ENCODE assay signal across 15 cellular contexts in genomic region chr10:49611815-49612512, GRCh38. TPM values are rescaled to one million over a fixed set of nuclear protein-coding genes. Genes with fewer than 3 reads are reported as not detected.
DNase-seq lines count a peak whose midpoint lies in the region; ATAC-seq and TF ChIP-seq lines count a peak whose summit lies in the region.
"Had no signal": no experiment of that assay in that cellular context is flagged by ENCODE, and none has a peak within 500 bp of the region (broad histone marks: within the 10 kb centered on the region; RNA-seq: fewer than 3 reads in every experiment).

No MANE protein-coding gene starts in this region.

- no peak for TF ChIP-seq CTCF in H9 (conservative IDR thresholded peaks at IDR 0.05)
- TF ChIP-seq CTCF in endodermal cell (conservative IDR thresholded peaks at IDR 0.05) = no peak
- no peak for TF ChIP-seq CTCF in parathyroid adenoma (IDR thresholded peaks at IDR 0.05)
- no peak for TF ChIP-seq CTCF in vagina (IDR thresholded peaks at IDR 0.05)

- intact Hi-C loops in vagina (cut with DNase I) = no loop called here

- H3K27ac Mint-ChIP-seq in H9 = peak overlapping the region in 1 of 3 experiments; percentile 27; a peak in 1 of 7 replicates
- no peak overlapping the region for H3K27ac Mint-ChIP-seq in endodermal cell

- H2BK15ac ChIP-seq in H9 (ENCODE audit: low read depth, low read length) = no peak overlapping the region

- no peak overlapping the region for H3K14ac ChIP-seq in H9 (ENCODE audit: insufficient read depth, low read length)

- H3K4me2 ChIP-seq in H9 (ENCODE audit: insufficient read depth, insufficient read length, low read length) (peak overlapping the region; percentile 34), parathyroid adenoma (ENCODE audit: low read length) (no peak overlapping the region)

- no peak for TF ChIP-seq POLR2A in vagina (IDR thresholded peaks at IDR 0.05)

- no peak overlapping the region for H4K91ac ChIP-seq in H9 (ENCODE audit: insufficient read length, low read depth, low read length)

- H3K4me3 ChIP-seq in endodermal cell (ENCODE audit: low read length) = no peak overlapping the region
- H3K4me3 ChIP-seq in parathyroid adenoma (ENCODE audit: low read depth, low read length) = no peak overlapping the region
- H3K4me3 ChIP-seq in vagina = no peak overlapping the region
- H3K4me3 ChIP-seq: left ventricle myocardium inferior had no signal

- in situ Hi-C loops in G401 (cut with HindIII; ENCODE audit: low sequenced_read_pairs) = no loop called here

- H2BK20ac ChIP-seq in H9 (ENCODE audit: low read depth, low read length, poor library complexity, severe bottlenecking) = no peak overlapping the region

- H3K4me3 Mint-ChIP-seq in H9 = peak overlapping the region in 1 of 2 experiments; percentile 75; a peak in 3 of 5 replicates
- no peak overlapping the region for H3K4me3 Mint-ChIP-seq in endodermal cell

- peaks cover 2% of the 10 kb centered on the region for H4K20me1 ChIP-seq in H9 (ENCODE audit: control insufficient read depth, insufficient read depth, insufficient read length)

- no peak overlapping the region for H3K9ac ChIP-seq in H9 (ENCODE audit: extremely low read depth, insufficient read length, low read length)
- H3K9ac ChIP-seq in endodermal cell (ENCODE audit: extremely low read depth, low read length, poor library complexity, severe bottlenecking) = no peak overlapping the region
- H3K9ac ChIP-seq in parathyroid adenoma = no peak overlapping the region

- H3K23ac ChIP-seq in H9 (ENCODE audit: insufficient read length, low read depth, low read length) = no peak overlapping the region

- no peak overlapping the region for H2BK120ac ChIP-seq in H9 (ENCODE audit: low read depth, low read length, poor library complexity, severe bottlenecking)

- no peak overlapping the region for H3K18ac ChIP-seq in H9 (ENCODE audit: insufficient read length, low read depth, low read length)

- H2BK12ac ChIP-seq in H9 (ENCODE audit: insufficient read length, low read depth, low read length) = no peak overlapping the region

- H3K9me3 Mint-ChIP-seq in H9 (peaks cover 2 to 12% of the 10 kb centered on the region in 2 experiments; a peak in 3 of 5 replicates), endodermal cell (peaks cover 16% of the 10 kb centered on the region)

- H2AFZ ChIP-seq in H9 (ENCODE audit: low read length) = no peak overlapping the region
- H2AFZ ChIP-seq in parathyroid adenoma = peak overlapping the region; percentile 60

- no peak overlapping the region for H3K56ac ChIP-seq in H9 (ENCODE audit: insufficient read length, low read depth, low read length)

- H3K27me3 ChIP-seq in H9 (ENCODE audit: insufficient read depth, low read length) (peaks cover 83% of the 10 kb centered on the region), endodermal cell (ENCODE audit: control insufficient read depth, insufficient read depth, low read length, poor library complexity, severe bottlenecking) (peaks cover 99% of the 10 kb centered on the region), parathyroid adenoma (ENCODE audit: control insufficient read depth, insufficient read depth, low read length) (peaks cover 14% of the 10 kb centered on the region), vagina (peaks cover 12% of the 10 kb centered on the region)

- H3K36me3 ChIP-seq in endodermal cell (ENCODE audit: control insufficient read depth, insufficient read depth, low read length) (no peaks in the 10 kb centered on the region), parathyroid adenoma (ENCODE audit: control insufficient read depth, insufficient read depth, low read length) (no peaks in the 10 kb centered on the region), vagina (no peaks in the 10 kb centered on the region)
- H3K36me3 ChIP-seq: BE2C, left ventricle myocardium inferior had no signal

- H3K27me3 Mint-ChIP-seq in H9 (ENCODE audit: low read depth) (peaks cover 99% of the 10 kb centered on the region), endodermal cell (ENCODE audit: insufficient read depth) (peaks cover 98% of the 10 kb centered on the region)

- H3K4me1 ChIP-seq in H9 (ENCODE audit: insufficient read depth, low read length) (no peaks in the 10 kb centered on the region; the same call in 1 of the 2 replicates), endodermal cell (ENCODE audit: control insufficient read depth, insufficient read depth, low read length) (no peaks in the 10 kb centered on the region), parathyroid adenoma (peaks cover 14% of the 10 kb centered on the region), vagina (peaks cover 34% of the 10 kb centered on the region)

- DNase-seq in G401 (ENCODE audit: low spot score) (peak; percentile 11), H9 (peak; percentile 37), endodermal cell (peak; percentile 59), NAMALWA (ENCODE audit: low spot score) (no peak), vagina (ENCODE audit: extremely low spot score in 2 of 2) (no peak)
- DNase-seq: BE2C; central memory CD4-positive, alpha-beta T cell; left ventricle myocardium inferior; NCI-H524 treated with DMSO at 0.1 percent for 48 hours; substantia nigra had no signal

- H3K9me3 ChIP-seq in H9 (ENCODE audit: control insufficient read depth, low read depth, low read length) (no peaks in the 10 kb centered on the region), endodermal cell (ENCODE audit: control insufficient read depth, low read length) (no peaks in the 10 kb centered on the region), parathyroid adenoma (ENCODE audit: control insufficient read depth, low read length) (no peaks in the 10 kb centered on the region), vagina (no peaks in the 10 kb centered on the region)
- H3K9me3 ChIP-seq: BE2C, left ventricle myocardium inferior had no signal

- no peak overlapping the region for H3T11ph ChIP-seq in H9 (ENCODE audit: low read length)

- H3K79me1 ChIP-seq in H9 (ENCODE audit: insufficient read depth, low read depth, low read length, poor library complexity, severe bottlenecking) = no peaks in the 10 kb centered on the region

- H2AK5ac ChIP-seq in H9 (ENCODE audit: insufficient read length, low read length) = no peak overlapping the region

- no peak overlapping the region for H3K4ac ChIP-seq in H9 (ENCODE audit: low read depth, low read length)

- H3K27ac ChIP-seq in H9 (ENCODE audit: insufficient read length, low read depth, low read length) = no peak overlapping the region
- H3K27ac ChIP-seq in endodermal cell (ENCODE audit: low read depth, low read length) = no peak overlapping the region
- H3K27ac ChIP-seq in parathyroid adenoma = no peak overlapping the region
- H3K27ac ChIP-seq in vagina = no peak overlapping the region
- H3K27ac ChIP-seq: left ventricle myocardium inferior had no signal

- H4K8ac ChIP-seq in H9 (replicated peaks; ENCODE audit: insufficient read length, low read depth, low read length) = no peak overlapping the region

- H3K23me2 ChIP-seq in H9 (ENCODE audit: insufficient read length, low read depth, low read length, poor library complexity, severe bottlenecking) = peaks cover 25% of the 10 kb centered on the region

- H3K36me3 Mint-ChIP-seq in H9 (ENCODE audit: insufficient read depth in 1 of 3, low read depth in 3 of 3) (no peaks in the 10 kb centered on the region; a peak in 1 of 7 replicates), endodermal cell (ENCODE audit: low read depth) (peaks cover 3% of the 10 kb centered on the region)

- H3K4me1 Mint-ChIP-seq in H9 (peaks cover 32 to 52% of the 10 kb centered on the region in 2 experiments), endodermal cell (peaks cover 14% of the 10 kb centered on the region)

- no CpG with 5 or more reads among the region's 53 CpGs for WGBS in H9 (ENCODE audit: extremely low coverage, insufficient read length, low lambda C conversion rate)
- 18 to 19% methylated on average over 21 to 53 of the region's 53 CpGs for WGBS in endodermal cell (ENCODE audit: insufficient coverage in 1 of 2, insufficient read length in 1 of 2), 2 experiments

- H3K79me2 ChIP-seq in H9 (ENCODE audit: insufficient read depth, low read length) = no peaks in the 10 kb centered on the region
- H3K79me2 ChIP-seq in parathyroid adenoma = no peaks in the 10 kb centered on the region

- no peak overlapping the region for H4K5ac ChIP-seq in H9 (ENCODE audit: insufficient read length, low read depth, low read length)

- no peak overlapping the region for H2BK5ac ChIP-seq in H9 (ENCODE audit: insufficient read length, low read length)

- ATAC-seq in HG03378 (IDR thresholded peaks at IDR 0.05; ENCODE audit: unreplicated experiment) = no peak

RNA-seq across cellular contexts. Expression of gene SLC18A3, which starts 1.9 kb away (rescaled TPM):
- total RNA-seq in G401 (2014; rRNA removed; shearing (Covaris generic)) = not detected in 2 replicates
- total RNA-seq in H9 (2021) (not detected in 2 replicates), endodermal cell (not detected), vagina (0.49 TPM)
- 2.6 TPM for polyA plus RNA-seq in endodermal cell (2013, experiment 1 of 2)
- 2.5 TPM for polyA plus RNA-seq in endodermal cell (2013, experiment 2 of 2)
- total RNA-seq: left ventricle myocardium inferior, LHCN-M2, myocyte had no signal

RNA-seq across cellular contexts. Expression of gene CHAT, which starts 1.9 kb away (rescaled TPM):
- total RNA-seq in G401 (2014; rRNA removed; shearing (Covaris generic)) = not detected in 2 replicates
- not detected in 2 replicates for total RNA-seq in H9 (2021)
- not detected for total RNA-seq in endodermal cell
- polyA plus RNA-seq in endodermal cell (2013, experiment 1 of 2) = 1.1 TPM
- polyA plus RNA-seq in endodermal cell (2013, experiment 2 of 2) = 1.1 TPM
- not detected for total RNA-seq in vagina
- total RNA-seq: fibroblast of villous mesenchyme, left ventricle myocardium inferior, LHCN-M2, myocyte had no signal

Comparison
In these comparisons a context has a peak if more than half of its experiments do, and no peak if none do; other contexts are left out.
1. DNase-seq: peak in G401 (single experiment), H9 (single experiment) and endodermal cell (single experiment); none in NAMALWA (single experiment) and vagina (0 of 2).